ENCODE assay signal across 10 cellular contexts in genomic region chr7:44059219-44060090, GRCh38. TPM values are rescaled to one million over a fixed set of nuclear protein-coding genes. Genes with fewer than 3 reads are reported as not detected.
DNase-seq lines count a peak whose midpoint lies in the region; ATAC-seq and TF ChIP-seq lines count a peak whose summit lies in the region.
"Had no signal": no experiment of that assay in that cellular context is flagged by ENCODE, and none has a peak within 500 bp of the region (broad histone marks: within the 10 kb centered on the region; RNA-seq: fewer than 3 reads in every experiment).

No MANE protein-coding gene starts in this region.

- H3K9me3 Mint-ChIP-seq in T-cell: no peaks in the 10 kb centered on the region
- H3K9me3 Mint-ChIP-seq in nephron progenitor cell: no peaks in the 10 kb centered on the region

- H3K27ac Mint-ChIP-seq in T-cell: peak overlapping the region; percentile 5 to 34
- H3K27ac Mint-ChIP-seq in nephron progenitor cell: peak overlapping the region; percentile 74

- peak in 5 of 34 experiments; percentile 1 to 49 (median 22) for DNase-seq in T-cell
- DNase-seq in nephron progenitor cell: no peak
- DNase-seq in KBM-7: no peak
- no peak for DNase-seq in T-helper 9 cell
- DNase-seq in epidermal melanocyte (ENCODE audit: insufficient read length, low spot score): no peak
- DNase-seq: colonic mucosa, SHP77 had no signal

- no peaks in the 10 kb centered on the region for H3K27me3 Mint-ChIP-seq in T-cell
- H3K27me3 Mint-ChIP-seq in nephron progenitor cell (ENCODE audit: low read depth, poor library complexity): no peaks in the 10 kb centered on the region

- H3K36me3 Mint-ChIP-seq in T-cell (peaks cover 46% of the 10 kb centered on the region), nephron progenitor cell (ENCODE audit: low read depth) (peaks cover 39% of the 10 kb centered on the region)

- peak overlapping the region in 1 of 3 donors; percentile 17 for H3K4me3 Mint-ChIP-seq in T-cell
- no peak overlapping the region for H3K4me3 Mint-ChIP-seq in nephron progenitor cell

- POLR2A ChIA-PET in T-cell (lab: Charles Lee): no interaction called here

- peak; percentile 66 for ATAC-seq in GM18498 (IDR thresholded peaks at IDR 0.05; ENCODE audit: unreplicated experiment)
- peak; percentile 53 for ATAC-seq in GM21723 (IDR thresholded peaks at IDR 0.05; ENCODE audit: unreplicated experiment)
- peak in 3 of 4 experiments; percentile 31 to 73 (median 42) for ATAC-seq in T-cell (replicated peaks in 1 of 4)
- no peak for ATAC-seq in HG03097 (IDR thresholded peaks at IDR 0.05; ENCODE audit: low FRiP score, unreplicated experiment)

- CTCF ChIA-PET in T-cell (lab: Charles Lee): no interaction called here

- TF ChIP-seq CTCF in nephron progenitor cell (IDR thresholded peaks at IDR 0.05): no peak

- in situ Hi-C loops in KBM-7 (cut with MboI; ENCODE audit: low pct_unique_long_range_greater_than_20kb, low sequenced_read_pairs): no loop called here

- H3K4me1 Mint-ChIP-seq in T-cell (peaks cover 27 to 31% (median 28%) of the 10 kb centered on the region in 3 donors), nephron progenitor cell (peaks cover 20% of the 10 kb centered on the region)

RNA-seq across cellular contexts. Expression of gene PGAM2, which starts 5.9 kb away (rescaled TPM):
- total RNA-seq in T-cell: 1 to 10 TPM; 1.1 to 2.9 (median 1.7) TPM

RNA-seq across cellular contexts. Expression of gene DBNL, which starts 15.0 kb away (rescaled TPM):
- 100 to 1,000 TPM; 101 to 188 (median 156) TPM for total RNA-seq in T-cell

RNA-seq across cellular contexts. Expression of gene POLM, which starts 22.9 kb away (rescaled TPM):
- total RNA-seq in T-cell: 10 to 100 TPM; 39.5 to 81.9 (median 70.7) TPM

RNA-seq across cellular contexts. Expression of gene AEBP1, which starts 44.7 kb away (rescaled TPM):
- total RNA-seq in T-cell: 10 to 100 TPM; 18.1 to 28.4 (median 23.1) TPM
